In genomic region chr20:48629069-48629959, GRCh38 we compare ENCODE assay signal across 22 cellular contexts.
DNase-seq lines count a peak whose midpoint lies in the region; ATAC-seq, FAIRE-seq and TF ChIP-seq lines count a peak whose summit lies in the region.
"Had no signal": no experiment of that assay in that cellular context is flagged by ENCODE, and none has a peak within 500 bp of the region (broad histone marks: within the 10 kb centered on the region; RNA-seq: fewer than 3 reads in every experiment).

No MANE protein-coding gene starts in this region.

- peak; percentile 80 for FAIRE-seq in HTR-8/SVneo (lab: Jason Lieb, UNC)
- FAIRE-seq: H1, keratinocyte had no signal

- POLR2A ChIA-PET in activated naive CD8-positive, alpha-beta T cell treated with anti-CD3 and anti-CD28 coated beads, Interleukin-2, amount 10 ng/mL, durations not matched to agents 7 days and 5 days (lab: Charles Lee), result no interaction called here

- intact Hi-C loops in CD14-positive monocyte (cut with micrococcal nuclease), result loop anchor here in 1 of 2 donors (10.0 kb wide), 1 partner anchor 845 kb away; the partner anchor contains the start of gene SULF2

- ATAC-seq in activated naive CD8-positive, alpha-beta T cell treated with anti-CD3 and anti-CD28 coated beads, Interleukin-2, amount 10 ng/mL, durations not matched to agents 7 days and 5 days (ENCODE audit: low read depth), result no peak
- ATAC-seq in naive B cell (ENCODE audit: low read depth in 2 of 2), result no peak
- ATAC-seq: mucosa of descending colon, upper lobe of right lung had no signal

- H3K4me3 Mint-ChIP-seq in CD14-positive monocyte, result no peak overlapping the region
- H3K4me3 Mint-ChIP-seq in activated naive CD8-positive, alpha-beta T cell treated with anti-CD3 and anti-CD28 coated beads, Interleukin-2, amount 10 ng/mL, durations not matched to agents 7 days and 5 days, result no peak overlapping the region
- peak overlapping the region in 2 of 8 donors; percentile 18 to 42 for H3K4me3 Mint-ChIP-seq in naive B cell

- TF ChIP-seq CTCF in CD14-positive monocyte (IDR thresholded peaks at IDR 0.05), result no peak

- H3K27me3 Mint-ChIP-seq in CD14-positive monocyte (ENCODE audit: low read depth in 3 of 3) (peaks cover 0 to 3% (median 0%) of the 10 kb centered on the region in 3 donors), naive B cell (no peaks in the 10 kb centered on the region)
- no peaks in the 10 kb centered on the region for H3K27me3 Mint-ChIP-seq in activated naive CD8-positive, alpha-beta T cell treated with anti-CD3 and anti-CD28 coated beads, Interleukin-2, amount 10 ng/mL, durations not matched to agents 7 days and 5 days

- H3K36me3 Mint-ChIP-seq in CD14-positive monocyte (peaks cover 88 to 100% of the 10 kb centered on the region in 2 donors), naive B cell (peaks cover 13 to 37% of the 10 kb centered on the region in 2 donors)
- H3K36me3 Mint-ChIP-seq in activated naive CD8-positive, alpha-beta T cell treated with anti-CD3 and anti-CD28 coated beads, Interleukin-2, amount 10 ng/mL, durations not matched to agents 7 days and 5 days, result peaks cover 9% of the 10 kb centered on the region

- H3K27ac Mint-ChIP-seq in CD14-positive monocyte (peak overlapping the region in 4 of 7 donors; percentile 56 to 75 (median 65)), naive B cell (peak overlapping the region in 4 of 6 donors; percentile 32 to 44 (median 40))
- H3K27ac Mint-ChIP-seq in activated naive CD8-positive, alpha-beta T cell treated with anti-CD3 and anti-CD28 coated beads, Interleukin-2, amount 10 ng/mL, durations not matched to agents 7 days and 5 days, result peak overlapping the region; percentile 0

- H3K4me1 Mint-ChIP-seq in CD14-positive monocyte (peaks cover 23% of the 10 kb centered on the region), naive B cell (peaks cover 0 to 9% (median 0%) of the 10 kb centered on the region in 3 donors)
- peaks cover 13% of the 10 kb centered on the region for H3K4me1 Mint-ChIP-seq in activated naive CD8-positive, alpha-beta T cell treated with anti-CD3 and anti-CD28 coated beads, Interleukin-2, amount 10 ng/mL, durations not matched to agents 7 days and 5 days

- H3K9me3 Mint-ChIP-seq in CD14-positive monocyte, result peaks cover 0 to 1% (median 0%) of the 10 kb centered on the region in 7 donors
- H3K9me3 Mint-ChIP-seq in activated naive CD8-positive, alpha-beta T cell treated with anti-CD3 and anti-CD28 coated beads, Interleukin-2, amount 10 ng/mL, durations not matched to agents 7 days and 5 days, result no peaks in the 10 kb centered on the region
- H3K9me3 Mint-ChIP-seq in naive B cell, result no peaks in the 10 kb centered on the region

- no peak for DNase-seq in CD14-positive monocyte (ENCODE audit: low spot score)
- DNase-seq in HTR-8/SVneo (ENCODE audit: insufficient read length, low spot score), result no peak
- DNase-seq in activated naive CD8-positive, alpha-beta T cell treated with anti-CD3 and anti-CD28 coated beads, Interleukin-2, amount 10 ng/mL, durations not matched to agents 7 days and 5 days, result no peak
- no peak for DNase-seq in naive B cell
- DNase-seq in activated gamma-delta T cell (lab: John Stamatoyannopoulos, UW), result no peak
- no peak for DNase-seq in pons (ENCODE audit: low spot score)
- DNase-seq in COLO668 (lab: John Stamatoyannopoulos, UW; ENCODE audit: unreplicated experiment), result no peak
- DNase-seq in SW480 (ENCODE audit: low spot score), result no peak
- DNase-seq: activated CD4-positive, alpha-beta T cell treated with anti-CD3 and anti-CD28 coated beads, Interleukin-2, amount 50 U/mL, for 1 hour; activated naive CD4-positive, alpha-beta T cell; cortex of kidney; DMS79; Karpas-422; MV-4-11; NCI-H1694 treated with DMSO at 0.1 percent for 48 hours; NCI-H526 treated with DMSO at 0.1 percent for 48 hours; substantia nigra; upper lobe of right lung; WERI-Rb-1 had no signal

Comparison
In these comparisons a context has a peak if more than half of its experiments do, and no peak if none do; other contexts are left out.
1. H3K27ac Mint-ChIP-seq: peak in every context shown above with its lines; median percentile 65 in CD14-positive monocyte; 40 in naive B cell; 0 in activated naive CD8-positive, alpha-beta T cell treated with anti-CD3 and anti-CD28 coated beads, Interleukin-2, amount 10 ng/mL, durations not matched to agents 7 days and 5 days.